Comparison of ENCODE assay signal across 9 cellular contexts in the genomic region with DNA sequence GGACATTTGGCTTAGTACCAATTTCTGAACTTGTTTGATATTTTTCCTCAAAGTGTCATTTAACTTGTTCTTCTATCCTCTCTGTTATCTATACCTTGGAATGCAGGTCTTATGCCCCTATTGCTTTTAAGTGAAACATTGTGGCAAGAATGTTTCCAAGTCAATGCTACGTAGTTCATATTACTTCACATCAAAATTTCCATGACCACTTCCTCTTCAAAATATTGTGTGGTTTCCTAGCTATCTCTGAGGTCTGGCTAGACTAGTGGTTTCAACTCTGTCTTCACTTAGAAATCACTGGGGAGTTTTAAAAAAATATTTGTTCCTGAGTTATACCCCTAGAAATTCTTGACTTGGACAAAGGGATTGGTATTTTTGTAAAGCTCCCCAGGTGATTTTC. TPM values are rescaled to one million over a fixed set of nuclear protein-coding genes. Genes with fewer than 3 reads are reported as not detected.
DNase-seq lines count a peak whose midpoint lies in the region; ATAC-seq lines count a peak whose summit lies in the region.
"Had no signal": no experiment of that assay in that cellular context is flagged by ENCODE, and none has a peak within 500 bp of the region (broad histone marks: within the 10 kb centered on the region; RNA-seq: fewer than 3 reads in every experiment).

No MANE protein-coding gene starts in this region.

- H3K27me3 Mint-ChIP-seq in activated T-helper 2 cell treated with anti-CD3 and anti-CD28 coated beads, Interferon-gamma antibody, Interleukin-2, Interleukin-4, amounts not matched to agents 10 μg/mL and 5 μg/mL and 100 μg/mL, durations not matched to agents 14 hours and 24 hours and 36 hours (ENCODE audit: low read depth): peaks cover 6% of the 10 kb centered on the region

- H3K4me3 Mint-ChIP-seq in activated T-helper 2 cell treated with anti-CD3 and anti-CD28 coated beads, Interferon-gamma antibody, Interleukin-2, Interleukin-4, amounts not matched to agents 10 μg/mL and 5 μg/mL and 100 μg/mL, durations not matched to agents 14 hours and 24 hours and 36 hours (ENCODE audit: low read depth): no peak overlapping the region

- H3K36me3 Mint-ChIP-seq in activated T-helper 2 cell treated with anti-CD3 and anti-CD28 coated beads, Interferon-gamma antibody, Interleukin-2, Interleukin-4, amounts not matched to agents 10 μg/mL and 5 μg/mL and 100 μg/mL, durations not matched to agents 14 hours and 24 hours and 36 hours (ENCODE audit: low read depth): peaks cover 11% of the 10 kb centered on the region

- ATAC-seq in GM19328 (IDR thresholded peaks at IDR 0.05; ENCODE audit: unreplicated experiment) (peak; percentile 56), sciatic nerve (peak; percentile 80), HG03280 (IDR thresholded peaks at IDR 0.05; ENCODE audit: unreplicated experiment) (no peak)

- no peak overlapping the region for H3K4me3 ChIP-seq in Jurkat, Clone E6-1 (ENCODE audit: low read length)

- intact Hi-C loops in activated T-helper 2 cell treated with anti-CD3 and anti-CD28 coated beads, Interferon-gamma antibody, Interleukin-2, Interleukin-4, amounts not matched to agents 10 μg/mL and 5 μg/mL and 100 μg/mL, durations not matched to agents 14 hours and 24 hours and 36 hours (cut with micrococcal nuclease): loop anchor here (1.0 to 5.0 kb wide), 5 partner anchors 20 to 335 kb away; no protein-coding TSS in a partner anchor
- intact Hi-C loops in sciatic nerve (cut with DNase I): no loop called here

- H3K27ac Mint-ChIP-seq in activated T-helper 2 cell treated with anti-CD3 and anti-CD28 coated beads, Interferon-gamma antibody, Interleukin-2, Interleukin-4, amounts not matched to agents 10 μg/mL and 5 μg/mL and 100 μg/mL, durations not matched to agents 14 hours and 24 hours and 36 hours: peak overlapping the region; percentile 55

- peaks cover 34% of the 10 kb centered on the region for H3K4me1 Mint-ChIP-seq in activated T-helper 2 cell treated with anti-CD3 and anti-CD28 coated beads, Interferon-gamma antibody, Interleukin-2, Interleukin-4, amounts not matched to agents 10 μg/mL and 5 μg/mL and 100 μg/mL, durations not matched to agents 14 hours and 24 hours and 36 hours (ENCODE audit: low read depth)

- H3K9me3 Mint-ChIP-seq in activated T-helper 2 cell treated with anti-CD3 and anti-CD28 coated beads, Interferon-gamma antibody, Interleukin-2, Interleukin-4, amounts not matched to agents 10 μg/mL and 5 μg/mL and 100 μg/mL, durations not matched to agents 14 hours and 24 hours and 36 hours: peaks cover 44% of the 10 kb centered on the region

- DNase-seq in Jurkat, Clone E6-1 (ENCODE audit: low read depth, low spot score): peak; percentile 69
- no peak for DNase-seq in activated T-helper 2 cell treated with anti-CD3 and anti-CD28 coated beads, Interferon-gamma antibody, Interleukin-2, Interleukin-4, amounts not matched to agents 10 μg/mL and 5 μg/mL and 100 μg/mL, durations not matched to agents 14 hours and 24 hours and 36 hours (ENCODE audit: low spot score)
- no peak for DNase-seq in sciatic nerve (ENCODE audit: low spot score)
- no peak for DNase-seq in superior temporal gyrus (ENCODE audit: extremely low spot score)
- no peak for DNase-seq in NCI-H69 (lab: John Stamatoyannopoulos, UW)
- DNase-seq: SHP77 treated with DMSO at 0.1 percent for 48 hours had no signal

RNA-seq across cellular contexts. Expression of a gene that starts 20.2 kb away (rescaled TPM):
- 2.1 TPM for polyA plus RNA-seq in Jurkat, Clone E6-1 (2012; ENCODE audit: insufficient read depth, insufficient read length)
- total RNA-seq in activated T-helper 2 cell treated with anti-CD3 and anti-CD28 coated beads, Interferon-gamma antibody, Interleukin-2, Interleukin-4, amounts not matched to agents 10 μg/mL and 5 μg/mL and 100 μg/mL, durations not matched to agents 14 hours and 24 hours and 36 hours: 0.39 and 0.55 TPM in 2 replicates
- total RNA-seq in sciatic nerve: 27.0 TPM
- total RNA-seq: lung microvascular endothelial cell had no signal

Comparison
In these comparisons a context has a peak if more than half of its experiments do, and no peak if none do; other contexts are left out.
1. RNA of a gene that starts 20.2 kb away (total RNA-seq): 27.0 TPM in sciatic nerve (single experiment); 0.39 to 0.55 TPM in activated T-helper 2 cell treated with anti-CD3 and anti-CD28 coated beads, Interferon-gamma antibody, Interleukin-2, Interleukin-4, amounts not matched to agents 10 μg/mL and 5 μg/mL and 100 μg/mL, durations not matched to agents 14 hours and 24 hours and 36 hours; every median in the first group is over 10 times any median in the second.